ENCODE assay signal across 9 cellular contexts in genomic region chr22:39661842-39662676, GRCh38.
DNase-seq lines count a peak whose midpoint lies in the region; ATAC-seq and TF ChIP-seq lines count a peak whose summit lies in the region.
"Had no signal": no experiment of that assay in that cellular context is flagged by ENCODE, and none has a peak within 500 bp of the region (broad histone marks: within the 10 kb centered on the region; RNA-seq: fewer than 3 reads in every experiment).

No MANE protein-coding gene starts in this region.

- H3K27ac Mint-ChIP-seq in activated CD4-positive, alpha-beta T cell treated with anti-CD3 and anti-CD28 coated beads for 36 hours, result no peak overlapping the region

- no peaks in the 10 kb centered on the region for H3K9me3 ChIP-seq in ectodermal cell (ENCODE audit: control insufficient read depth, low read length)

- intact Hi-C loops in activated CD4-positive, alpha-beta T cell treated with anti-CD3 and anti-CD28 coated beads for 36 hours (cut with DNase I, micrococcal nuclease), result loop anchor here in 1 of 2 experiments (1.0 kb wide), 1 partner anchor 64 kb away; no protein-coding TSS in a partner anchor

- 4 to 5% methylated on average over 77 of the region's 77 CpGs for WGBS in ectodermal cell, 2 experiments

- H3K9me3 Mint-ChIP-seq in activated CD4-positive, alpha-beta T cell treated with anti-CD3 and anti-CD28 coated beads for 36 hours (ENCODE audit: low read depth), result no peaks in the 10 kb centered on the region

- POLR2A ChIA-PET in activated CD4-positive, alpha-beta T cell treated with anti-CD3 and anti-CD28 coated beads for 36 hours (lab: Charles Lee), result interaction anchor here (0.5 to 0.7 kb wide), 2 partner anchors 13 to 820 kb away, joined by 3 read pairs; no protein-coding TSS in a partner anchor
- POLR2A ChIA-PET in GM10248 (lab: Yijun Ruan, JAX), result no interaction called here

- peaks cover 55% of the 10 kb centered on the region for H3K27me3 ChIP-seq in ectodermal cell (ENCODE audit: control insufficient read depth, insufficient read depth, low read length, poor library complexity, severe bottlenecking)

- TF ChIP-seq CTCF in GM10248 (IDR thresholded peaks at IDR 0.05; ENCODE audit: control extremely low read depth, extremely low read depth, low read depth, missing control alignments), result no peak

- DNase-seq in DMS53 (lab: John Stamatoyannopoulos, UW), result peak; percentile 78
- peak; percentile 92 for DNase-seq in activated CD4-positive, alpha-beta T cell treated with anti-CD3 and anti-CD28 coated beads for 36 hours
- DNase-seq in stimulated activated CD4-positive, alpha-beta T cell treated with anti-CD3 and anti-CD28 coated beads, Interleukin-1b, Interleukin-23, amount 100 ng/mL, for 1 hour (ENCODE audit: low read depth in 2 of 2), result peak; percentile 54 to 61
- DNase-seq in GM10248 (ENCODE audit: extremely low spot score), result no peak

- no peaks in the 10 kb centered on the region for H3K36me3 Mint-ChIP-seq in activated CD4-positive, alpha-beta T cell treated with anti-CD3 and anti-CD28 coated beads for 36 hours (ENCODE audit: low read depth)

- no peak overlapping the region for H3K27ac ChIP-seq in ectodermal cell (ENCODE audit: insufficient read depth, low read depth, low read length, poor library complexity, severe bottlenecking)

- CTCF ChIA-PET in activated CD4-positive, alpha-beta T cell treated with anti-CD3 and anti-CD28 coated beads for 36 hours (lab: Charles Lee), result interaction anchor here (0.6 to 1.1 kb wide), 2 partner anchors 128 to 148 kb away, joined by 3 to 4 read pairs; no protein-coding TSS in a partner anchor
- CTCF ChIA-PET in GM10248 (lab: Yijun Ruan, JAX), result interaction anchor here (0.9 kb wide), 1 partner anchor 362 kb away, joined by 3 read pairs; no protein-coding TSS in a partner anchor

- H3K4me3 Mint-ChIP-seq in activated CD4-positive, alpha-beta T cell treated with anti-CD3 and anti-CD28 coated beads for 36 hours, result peak overlapping the region; percentile 69

- peak overlapping the region; percentile 32 for H3K4me3 ChIP-seq in ectodermal cell (ENCODE audit: insufficient read depth, low read depth, low read length)

- peaks cover 13% of the 10 kb centered on the region for H3K4me1 ChIP-seq in ectodermal cell (ENCODE audit: control insufficient read depth, insufficient read depth, low read length)

- H3K4me1 Mint-ChIP-seq in activated CD4-positive, alpha-beta T cell treated with anti-CD3 and anti-CD28 coated beads for 36 hours, result peaks cover 47% of the 10 kb centered on the region

- no peaks in the 10 kb centered on the region for H3K36me3 ChIP-seq in ectodermal cell (ENCODE audit: control insufficient read depth, insufficient read depth, low read length)

- H3K27me3 Mint-ChIP-seq in activated CD4-positive, alpha-beta T cell treated with anti-CD3 and anti-CD28 coated beads for 36 hours, result peaks cover 4% of the 10 kb centered on the region

- peak; percentile 79 for ATAC-seq in activated CD4-positive, alpha-beta T cell treated with anti-CD3 and anti-CD28 coated beads for 36 hours
- ATAC-seq in HG03159 (IDR thresholded peaks at IDR 0.05; ENCODE audit: unreplicated experiment), result no peak
- ATAC-seq in HG02938 (IDR thresholded peaks at IDR 0.05; ENCODE audit: unreplicated experiment), result no peak
- ATAC-seq in GM21367 (IDR thresholded peaks at IDR 0.05; ENCODE audit: unreplicated experiment), result no peak
- ATAC-seq: right cardiac atrium had no signal
